22 cellular contexts compared by ENCODE assay signal in the genomic region with DNA sequence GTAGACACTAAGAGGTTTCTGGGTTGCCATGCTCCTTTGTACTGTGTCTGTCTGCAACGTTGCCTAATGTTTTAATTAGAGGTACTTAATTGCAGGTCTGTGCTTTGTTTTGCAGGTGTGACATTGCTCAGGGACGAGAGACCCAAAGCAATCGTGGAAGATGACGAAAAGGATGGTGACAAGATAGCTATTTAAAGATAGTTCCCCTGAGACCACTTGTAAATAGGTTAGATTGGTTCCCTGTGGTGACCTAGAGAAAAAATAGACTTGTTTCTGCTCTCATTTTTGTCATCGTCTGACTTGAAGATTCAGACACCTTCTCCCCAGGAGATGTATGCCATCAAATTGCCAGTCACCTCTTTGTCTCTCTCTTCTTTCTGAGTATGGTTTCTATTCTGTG. TPM values are rescaled to one million over a fixed set of nuclear protein-coding genes. Genes with fewer than 3 reads are reported as not detected.
A peak's percentile ranks its signal among the peaks of the same experiment; 100 is the strongest.
DNase-seq lines count a peak whose midpoint lies in the region; ATAC-seq, FAIRE-seq and TF ChIP-seq lines count a peak whose summit lies in the region.
"Had no signal": no experiment of that assay in that cellular context is flagged by ENCODE, and none has a peak within 500 bp of the region (broad histone marks: within the 10 kb centered on the region; RNA-seq: fewer than 3 reads in every experiment).

No MANE protein-coding gene starts in this region.

- no peak overlapping the region for H2AFZ ChIP-seq in H1 (ENCODE audit: low read length)

- H2AK5ac ChIP-seq in H1 (ENCODE audit: low read depth, low read length), result no peak overlapping the region

- H3K56ac ChIP-seq in H1 (replicated peaks; ENCODE audit: insufficient read length, low read depth, low read length), result no peak overlapping the region

- H3K27me3 Mint-ChIP-seq in natural killer cell treated with Interleukin-12 subunit alpha and Interleukin-12 subunit beta and Interleukin-15 and Interleukin-18, amount 100 ng/mL, for 72 hours, result no peaks in the 10 kb centered on the region
- H3K27me3 Mint-ChIP-seq: CD4-positive, alpha-beta memory T cell had no signal

- H3K23me2 ChIP-seq in H1 (ENCODE audit: low read depth, low read length), result no peaks in the 10 kb centered on the region

- no peaks in the 10 kb centered on the region for H3K79me1 ChIP-seq in H1 (ENCODE audit: low read depth, low read length)

- no peak overlapping the region for H4K5ac ChIP-seq in H1 (ENCODE audit: insufficient read length, low read depth, low read length)

- H3K9me3 Mint-ChIP-seq in natural killer cell treated with Interleukin-12 subunit alpha and Interleukin-12 subunit beta and Interleukin-15 and Interleukin-18, amount 100 ng/mL, for 72 hours, result no peaks in the 10 kb centered on the region
- H3K9me3 Mint-ChIP-seq: T-helper 1 cell treated with Interleukin-12 subunit alpha and Interleukin-12 subunit beta and Interleukin-4 antibody, amounts not matched to agents 30 μg/mL and 1 μg/mL, for 36 hours had no signal

- POLR2A ChIA-PET in H1 (lab: Charles Lee; ENCODE audit: partially characterized antibody), result no interaction called here

- H3K4me1 Mint-ChIP-seq in natural killer cell treated with Interleukin-12 subunit alpha and Interleukin-12 subunit beta and Interleukin-15 and Interleukin-18, amount 100 ng/mL, for 72 hours (ENCODE audit: low read depth in 2 of 2), result no peaks in the 10 kb centered on the region
- H3K4me1 Mint-ChIP-seq: CD4-positive, alpha-beta memory T cell had no signal

- TF ChIP-seq EP300 in H1 (IDR thresholded peaks at IDR 0.05; ENCODE audit: borderline replicate concordance in 1 of 2, low read depth in 2 of 2, low read length in 2 of 2), result no peak

- no peaks in the 10 kb centered on the region for H3K36me3 Mint-ChIP-seq in natural killer cell treated with Interleukin-12 subunit alpha and Interleukin-12 subunit beta and Interleukin-15 and Interleukin-18, amount 100 ng/mL, for 72 hours
- H3K36me3 Mint-ChIP-seq: CD4-positive, alpha-beta memory T cell had no signal

- H3K27me3 ChIP-seq in H1 (replicated peaks in 1 of 4; ENCODE audit: control insufficient read depth in 3 of 4, extremely low read depth in 1 of 4, insufficient read depth in 3 of 4, low read length in 3 of 4), result peaks cover 0 to 24% (median 4%) of the 10 kb centered on the region in 4 experiments; a peak in 5 of 7 replicates

- FAIRE-seq in H1 (lab: Jason Lieb, UNC), result no peak

- no peak for TF ChIP-seq CTCF in GM12865 (IDR thresholded peaks at IDR 0.05; ENCODE audit: insufficient read depth, low read depth, low read length, missing control alignments)
- TF ChIP-seq CTCF in H1 (IDR thresholded peaks at IDR 0.05; ENCODE audit: control extremely low read depth in 1 of 3, insufficient read depth in 1 of 3, low read depth in 1 of 3, low read length in 3 of 3), result no peak

- no peak overlapping the region for H4K91ac ChIP-seq in H1 (replicated peaks; ENCODE audit: insufficient read length, low read length)

- no peak overlapping the region for H3K27ac ChIP-seq in H1 (ENCODE audit: low read depth, low read length)

- CTCF ChIA-PET in H1 (lab: Charles Lee; ENCODE audit: partially characterized antibody), result interaction anchor here (1.1 to 7.8 kb wide), 2 partner anchors 22 to 56 kb away, joined by 3 to 27 read pairs; no protein-coding TSS in a partner anchor

- no peak overlapping the region for H2BK120ac ChIP-seq in H1 (replicated peaks; ENCODE audit: low read depth, low read length)

- no peak overlapping the region for H3K4ac ChIP-seq in H1 (replicated peaks; ENCODE audit: insufficient read length, low read depth, low read length)

- H4K20me1 ChIP-seq in H1 (replicated peaks in 1 of 2; ENCODE audit: control insufficient read depth in 1 of 2, insufficient read depth in 2 of 2, low read length in 2 of 2), result no peaks in the 10 kb centered on the region

- H3K23ac ChIP-seq in H1 (ENCODE audit: insufficient read length), result no peak overlapping the region

- peak; percentile 3 for DNase-seq in GM12865 (ENCODE audit: low read depth)
- DNase-seq in H1 (ENCODE audit: low read depth in 1 of 2, low spot score in 2 of 2), result no peak
- no peak for DNase-seq in natural killer cell treated with Interleukin-12 subunit alpha and Interleukin-12 subunit beta and Interleukin-15 and Interleukin-18, amount 100 ng/mL, for 72 hours (ENCODE audit: low spot score)
- DNase-seq in NCI-H1436 treated with DMSO at 0.1 percent for 48 hours (lab: John Stamatoyannopoulos, UW), result no peak
- DNase-seq: CD4-positive, alpha-beta memory T cell; DMS153; H7; KBM-7; NCI-H1092; NCI-H2081; RPMI8226; SHP77; T1000 had no signal

- no peak overlapping the region; the same call in 1 of the 2 replicates for H2BK15ac ChIP-seq in H1 (ENCODE audit: low read length)

- H2BK20ac ChIP-seq in H1 (ENCODE audit: low read length), result 0 out of 2 replicates have a peak overlapping the region, but pooled peaks have one; percentile 29

- no peak for TF ChIP-seq POLR2A in H1 (IDR thresholded peaks at IDR 0.05; ENCODE audit: control extremely low read depth in 1 of 2, low read depth in 2 of 2, low read length in 2 of 2)

- TF ChIP-seq RAD21 in H1 (IDR thresholded peaks at IDR 0.05 in 1 of 2, conservative IDR thresholded peaks at IDR 0.05 in 1 of 2; ENCODE audit: low read depth in 2 of 2, low read length in 2 of 2), result no peak

- H2BK5ac ChIP-seq in H1 (ENCODE audit: low read depth, low read length), result no peak overlapping the region

- ATAC-seq in GM18909 (IDR thresholded peaks at IDR 0.05; ENCODE audit: poor library complexity, unreplicated experiment) (peak; percentile 42), HG03432 (IDR thresholded peaks at IDR 0.05; ENCODE audit: unreplicated experiment) (peak; percentile 38), HG02981 (IDR thresholded peaks at IDR 0.05; ENCODE audit: unreplicated experiment) (no peak), GM21619 (IDR thresholded peaks at IDR 0.05; ENCODE audit: unreplicated experiment) (no peak)
- ATAC-seq in natural killer cell treated with Interleukin-12 subunit alpha and Interleukin-12 subunit beta and Interleukin-15 and Interleukin-18, amount 100 ng/mL, for 72 hours, result no peak

- H3K4me1 ChIP-seq in H1 (replicated peaks in 1 of 4; ENCODE audit: control insufficient read depth in 3 of 4, insufficient read depth in 4 of 4, low read length in 3 of 4), result peaks cover 0 to 12% (median 3%) of the 10 kb centered on the region in 4 experiments; a peak in 2 of 7 replicates

- H3K9ac ChIP-seq in H1 (replicated peaks in 1 of 4; ENCODE audit: extremely low read depth in 1 of 4, low read depth in 3 of 4, low read length in 3 of 4), result no peak overlapping the region

- H3K79me2 ChIP-seq in H1 (ENCODE audit: control insufficient read depth in 1 of 2, insufficient read depth in 2 of 2, low read length in 2 of 2), result no peaks in the 10 kb centered on the region

- peaks cover 2% of the 10 kb centered on the region in 2 experiments; a peak in 2 of 4 replicates for H3K9me3 ChIP-seq in H1 (ENCODE audit: insufficient read depth in 2 of 2, low read depth in 1 of 2, low read length in 1 of 2)

- H3K14ac ChIP-seq in H1 (ENCODE audit: insufficient read length), result no peak overlapping the region

- no peak overlapping the region for H3K27ac Mint-ChIP-seq in natural killer cell treated with Interleukin-12 subunit alpha and Interleukin-12 subunit beta and Interleukin-15 and Interleukin-18, amount 100 ng/mL, for 72 hours
- H3K27ac Mint-ChIP-seq: CD4-positive, alpha-beta memory T cell; T-helper 1 cell treated with Interleukin-12 subunit alpha and Interleukin-12 subunit beta and Interleukin-4 antibody, amounts not matched to agents 30 μg/mL and 1 μg/mL, for 36 hours had no signal

- H2BK12ac ChIP-seq in H1 (ENCODE audit: low read depth, low read length), result no peak overlapping the region

- no peak overlapping the region for H4K8ac ChIP-seq in H1 (ENCODE audit: extremely low read depth, insufficient read depth, low read length)

- 83% methylated on average over 5 of the region's 5 CpGs; no CpG with 5 or more reads in 1 of the 2 experiments for WGBS in H1 (ENCODE audit: extremely low coverage in 1 of 2, insufficient coverage in 1 of 2, insufficient read length in 1 of 2, insufficient replicate concordance in 2 of 2, low coverage in 1 of 2, low lambda C conversion rate in 2 of 2, missing lambda C conversion rate in 1 of 2), 2 experiments

- no peak overlapping the region for H3K4me3 Mint-ChIP-seq in natural killer cell treated with Interleukin-12 subunit alpha and Interleukin-12 subunit beta and Interleukin-15 and Interleukin-18, amount 100 ng/mL, for 72 hours
- H3K4me3 Mint-ChIP-seq: CD4-positive, alpha-beta memory T cell; T-helper 1 cell treated with Interleukin-12 subunit alpha and Interleukin-12 subunit beta and Interleukin-4 antibody, amounts not matched to agents 30 μg/mL and 1 μg/mL, for 36 hours had no signal

- H3K18ac ChIP-seq in H1 (ENCODE audit: extremely low read depth, low read length), result no peak overlapping the region

- no peak overlapping the region for H3K4me2 ChIP-seq in H1 (ENCODE audit: insufficient read depth in 1 of 2, low read depth in 2 of 2, low read length in 2 of 2)

- H3K36me3 ChIP-seq in H1 (ENCODE audit: control insufficient read depth in 2 of 4, insufficient read depth in 4 of 4, low read length in 3 of 4), result no peaks in the 10 kb centered on the region; a peak in 1 of 8 replicates

- no peak overlapping the region for H3K4me3 ChIP-seq in GM12865 (ENCODE audit: low read depth, low read length)
- no peak overlapping the region for H3K4me3 ChIP-seq in H1 (ENCODE audit: extremely low read depth in 1 of 4, insufficient read depth in 2 of 4, low read depth in 3 of 4, low read length in 4 of 4)

TF ChIP-seq in H1, 55 proteins besides CTCF, POLR2A, EP300 and RAD21 (continues in another document):
- TF ChIP-seq CBX5 (IDR thresholded peaks at IDR 0.05; ENCODE audit: low read depth, low read length) (no peak), TCF12 (IDR thresholded peaks at IDR 0.05; ENCODE audit: low read depth, low read length) (no peak), PHF8 (conservative IDR thresholded peaks at IDR 0.05; ENCODE audit: low read depth, low read length) (no peak)

RNA-seq across cellular contexts. Expression of a gene that starts 20.1 kb away (rescaled TPM):
- 2.5 and 3.8 TPM in 2 replicates for total RNA-seq in H1 (2021; fragmentation: NEBNext Ultra II Directional; extraction: Animal tissue kit (Norgen Biotek cat#: 25700))
- 0.50 and 1.5 TPM in 2 replicates for polyA plus RNA-seq in H1 (2011; rRNA removed)
- 1.1 TPM for polyA plus RNA-seq in H1 (2011; cell fraction: cytosol; rRNA removed)
- polyA plus RNA-seq in H1 (2011; cell fraction: nucleus; rRNA removed), result 0.29 TPM
- 1.5 to 2.4 TPM (median 1.8 TPM) in 4 replicates for polyA plus RNA-seq in H1 (2012, experiment 1 of 2)
- polyA plus RNA-seq in H1 (2012, experiment 2 of 2), result 1.2 TPM
- 1.8 TPM for polyA plus RNA-seq in H1 (2013, experiment 1 of 2)
- 2.0 TPM for polyA plus RNA-seq in H1 (2013, experiment 2 of 2)
- polyA minus RNA-seq in H1 (2011; rRNA and poly(A)+ RNA removed), result 0.59 and 1.6 TPM in 2 replicates
- polyA minus RNA-seq in H1 (2011; cell fraction: cytosol; rRNA and poly(A)+ RNA removed), result 1.8 TPM
- polyA minus RNA-seq in H1 (2011; cell fraction: nucleus; rRNA and poly(A)+ RNA removed), result 1.8 TPM
- not detected for total RNA-seq in natural killer cell treated with Interleukin-12 subunit alpha and Interleukin-12 subunit beta and Interleukin-15 and Interleukin-18, amount 100 ng/mL, for 72 hours
- total RNA-seq: CD4-positive, alpha-beta memory T cell; G401; HT1080; NCI-H460 had no signal
- polyA plus RNA-seq: BJ; CD4-positive, alpha-beta memory T cell had no signal

Comparison
In these comparisons a context has a peak if more than half of its experiments do, and no peak if none do; other contexts are left out.
1. ATAC-seq: peak in GM18909 (single experiment) and HG03432 (single experiment); none in natural killer cell treated with Interleukin-12 subunit alpha and Interleukin-12 subunit beta and Interleukin-15 and Interleukin-18, amount 100 ng/mL, for 72 hours (0 of 2), HG02981 (single experiment) and GM21619 (single experiment).